In genomic region chr6:149237464-149237863, GRCh38 we compare ENCODE assay signal across 26 cellular contexts.
"Had no signal": no experiment of that assay in that cellular context is flagged by ENCODE, and none has a peak within 500 bp of the region (broad histone marks: within the 10 kb centered on the region; RNA-seq: fewer than 3 reads in every experiment).

No MANE protein-coding gene starts in this region.

- H3K27me3 Mint-ChIP-seq: activated naive CD4-positive, alpha-beta T cell treated with anti-CD3 and anti-CD28 coated beads, Interleukin-2, amount 50 U/mL, for 24 hours; naive B cell had no signal

- H3K4me3 ChIP-seq: adrenal gland, ascending aorta, left lung, lung, neural progenitor cell, sigmoid colon, smooth muscle cell, testis, vagina had no signal

- H3K27me3 ChIP-seq: adrenal gland, ascending aorta, left lung, neural progenitor cell, sigmoid colon, testis, vagina had no signal

- H2AFZ ChIP-seq: neural progenitor cell had no signal

- H3K4me2 ChIP-seq: neural progenitor cell, smooth muscle cell had no signal

- H3K4me3 Mint-ChIP-seq: activated naive CD4-positive, alpha-beta T cell treated with anti-CD3 and anti-CD28 coated beads, Interleukin-2, amount 50 U/mL, for 24 hours; naive B cell; neural progenitor cell; type B pancreatic cell had no signal

- H3K27ac ChIP-seq: adrenal gland, ascending aorta, left lung, neural progenitor cell, sigmoid colon, testis, vagina had no signal

- H3K9me3 ChIP-seq: ascending aorta, sigmoid colon, testis, vagina had no signal

- H3K9ac ChIP-seq: neural progenitor cell had no signal

- H3K36me3 ChIP-seq: adrenal gland, ascending aorta, left lung, neural progenitor cell, sigmoid colon, vagina had no signal

- H3K4me1 ChIP-seq: ascending aorta, neural progenitor cell, testis had no signal

- DNase-seq: activated CD4-positive, alpha-beta T cell treated with anti-CD3 and anti-CD28 coated beads for 1 hour; activated CD4-positive, alpha-beta T cell treated with anti-CD3 and anti-CD28 coated beads, Interleukin-2, amount 50 U/mL, for 4 hours; activated effector memory CD4-positive, alpha-beta T cell treated with Interleukin-2 at 50 U/mL for 16 hours; activated T-cell treated with anti-CD3 and anti-CD28 coated beads, Interleukin-2, amount 50 U/mL, for 48 hours; adrenal gland; central memory CD4-positive, alpha-beta T cell; effector memory CD4-positive, alpha-beta T cell; foreskin melanocyte; glutamatergic neuron; hippocampal formation; kidney glomerular epithelial cell; left lung; naive B cell; sigmoid colon; stimulated activated CD4-positive, alpha-beta T cell treated with anti-CD3 and anti-CD28 coated beads, Interleukin-15, amount 100 ng/mL, for 24 hours; stimulated activated naive CD4-positive, alpha-beta T cell; T-helper 9 cell; testis had no signal

- H3K36me3 Mint-ChIP-seq: naive B cell had no signal

- H3K27ac Mint-ChIP-seq: neural progenitor cell, type B pancreatic cell had no signal

- ATAC-seq: esophagus mucosa, left lung had no signal
